18 cellular contexts compared by ENCODE assay signal in genomic region chr7:104299323-104299722, GRCh38. TPM values are rescaled to one million over a fixed set of nuclear protein-coding genes. Genes with fewer than 3 reads are reported as not detected.
A peak's percentile ranks its signal among the peaks of the same experiment; 100 is the strongest.
DNase-seq lines count a peak whose midpoint lies in the region; ATAC-seq and TF ChIP-seq lines count a peak whose summit lies in the region.
"Had no signal": no experiment of that assay in that cellular context is flagged by ENCODE, and none has a peak within 500 bp of the region (broad histone marks: within the 10 kb centered on the region; RNA-seq: fewer than 3 reads in every experiment).

No MANE protein-coding gene starts in this region.

- peaks cover 8% of the 10 kb centered on the region for H3K27me3 ChIP-seq in A673 (replicated peaks; ENCODE audit: insufficient read depth, low read depth, low read length, poor library complexity)
- H3K27me3 ChIP-seq in neural progenitor cell, result no peaks in the 10 kb centered on the region
- H3K27me3 ChIP-seq: BLaER1 treated with 17β-estradiol and CSF1 and Interleukin-3, amounts not matched to agents 10 nM and 100 nM had no signal

- DNase-seq in A673 (ENCODE audit: low spot score) (peak; percentile 3), NCI-H524 treated with DMSO at 0.1 percent for 48 hours (lab: John Stamatoyannopoulos, UW) (peak; percentile 48), WTC11 (ENCODE audit: low spot score) (no peak), neural progenitor cell (ENCODE audit: low spot score) (peak; percentile 4), coronary artery (ENCODE audit: low spot score) (no peak)
- no peak for DNase-seq in activated T-cell treated with anti-CD3 and anti-CD28 coated beads, Interleukin-2, amount 50 U/mL, for 48 hours
- no peak for DNase-seq in stimulated activated naive CD8-positive, alpha-beta T cell treated with anti-CD3 and anti-CD28 coated beads, Interleukin-15, Interleukin-2, amounts not matched to agents 100 U/mL and 50 U/mL, for 24 hours
- DNase-seq: AML-193; CD4-positive, CD25-positive, alpha-beta regulatory T cell; DMS153; DMS79 treated with DMSO at 0.1 percent for 48 hours; EL had no signal

- ATAC-seq in WTC11, result peak; percentile 52
- ATAC-seq in GM21723 (IDR thresholded peaks at IDR 0.05; ENCODE audit: unreplicated experiment), result no peak
- ATAC-seq in stimulated activated naive CD8-positive, alpha-beta T cell treated with anti-CD3 and anti-CD28 coated beads, Interleukin-15, Interleukin-2, amounts not matched to agents 100 U/mL and 50 U/mL, for 24 hours, result no peak

- CTCF ChIA-PET in A673 (lab: Charles Lee), result no interaction called here
- CTCF ChIA-PET in WTC11 (lab: Charles Lee), result no interaction called here

- H3K9me3 Mint-ChIP-seq in WTC11, result peaks cover 7% of the 10 kb centered on the region
- peaks cover 3% of the 10 kb centered on the region for H3K9me3 Mint-ChIP-seq in neural progenitor cell

- no peaks in the 10 kb centered on the region for H3K27me3 Mint-ChIP-seq in WTC11 (ENCODE audit: low read depth)
- no peaks in the 10 kb centered on the region for H3K27me3 Mint-ChIP-seq in neural progenitor cell (ENCODE audit: insufficient read depth, low read depth)
- H3K27me3 Mint-ChIP-seq: CD4-positive, CD25-positive, alpha-beta regulatory T cell had no signal

- no peaks in the 10 kb centered on the region for H3K79me2 ChIP-seq in neural progenitor cell (ENCODE audit: low read depth)

- TF ChIP-seq CTCF in A673 (conservative IDR thresholded peaks at IDR 0.05; ENCODE audit: low read depth, low read length), result no peak
- no peak for TF ChIP-seq CTCF in WTC11 (IDR thresholded peaks at IDR 0.05)
- no peak for TF ChIP-seq CTCF in neural progenitor cell (IDR thresholded peaks at IDR 0.05)
- no peak for TF ChIP-seq CTCF in coronary artery (IDR thresholded peaks at IDR 0.05)

- BruUV-seq in A673 (replicated peaks; lab: Mats Ljungman, UMichigan), result no TSS peak

- H3K36me3 ChIP-seq in A673 (ENCODE audit: insufficient read depth, low read length, poor library complexity, severe bottlenecking) (no peaks in the 10 kb centered on the region), neural progenitor cell (no peaks in the 10 kb centered on the region)
- H3K36me3 ChIP-seq: BLaER1 treated with 17β-estradiol and CSF1 and Interleukin-3, amounts not matched to agents 10 nM and 100 nM; HAP-1 had no signal

- no peak overlapping the region for H3K27ac Mint-ChIP-seq in WTC11
- H3K27ac Mint-ChIP-seq in neural progenitor cell, result peak overlapping the region; percentile 57
- H3K27ac Mint-ChIP-seq: IgD-negative memory B cell had no signal

- H3K4me2 ChIP-seq in neural progenitor cell, result no peak overlapping the region
- H3K4me2 ChIP-seq: BLaER1 treated with 17β-estradiol and CSF1 and Interleukin-3, amounts not matched to agents 10 nM and 100 nM had no signal

- H3K4me1 Mint-ChIP-seq in WTC11 (peaks cover 5% of the 10 kb centered on the region), neural progenitor cell (peaks cover 16% of the 10 kb centered on the region)
- H3K4me1 Mint-ChIP-seq: CD4-positive, CD25-positive, alpha-beta regulatory T cell; IgD-negative memory B cell had no signal

- H3K27ac ChIP-seq in A673 (ENCODE audit: low read depth, low read length, poor library complexity, severe bottlenecking) (no peak overlapping the region), neural progenitor cell (no peak overlapping the region), coronary artery (no peak overlapping the region)
- H3K27ac ChIP-seq: 22Rv1; BLaER1 treated with 17β-estradiol and CSF1 and Interleukin-3, amounts not matched to agents 10 nM and 100 nM had no signal

- H3K4me3 Mint-ChIP-seq in WTC11 (no peak overlapping the region), neural progenitor cell (no peak overlapping the region)
- H3K4me3 Mint-ChIP-seq: CD4-positive, CD25-positive, alpha-beta regulatory T cell; IgD-negative memory B cell had no signal

- intact Hi-C loops in A673 (cut with micrococcal nuclease; ENCODE audit: unreplicated experiment), result no loop called here

- H3K4me3 ChIP-seq in A673 (ENCODE audit: low read depth, low read length, poor library complexity, severe bottlenecking), result no peak overlapping the region
- H3K4me3 ChIP-seq in neural progenitor cell, result no peak overlapping the region
- H3K4me3 ChIP-seq in coronary artery, result no peak overlapping the region
- H3K4me3 ChIP-seq: BLaER1 treated with 17β-estradiol and CSF1 and Interleukin-3, amounts not matched to agents 10 nM and 100 nM; HAP-1 had no signal

- H3K9me3 ChIP-seq in A673 (ENCODE audit: low read depth, low read length, poor library complexity, severe bottlenecking) (no peaks in the 10 kb centered on the region), neural progenitor cell (ENCODE audit: low read depth) (peaks cover 2% of the 10 kb centered on the region)
- H3K9me3 ChIP-seq: HAP-1 had no signal

- POLR2A ChIA-PET in A673 (lab: Charles Lee; ENCODE audit: low non-redundant PET) (no interaction called here), WTC11 (lab: Charles Lee) (no interaction called here)

- H4K20me1 ChIP-seq in neural progenitor cell (ENCODE audit: low read depth), result no peaks in the 10 kb centered on the region
- H4K20me1 ChIP-seq: BLaER1 treated with 17β-estradiol and CSF1 and Interleukin-3, amounts not matched to agents 10 nM and 100 nM had no signal

- peaks cover 5% of the 10 kb centered on the region for H3K4me1 ChIP-seq in A673 (ENCODE audit: insufficient read depth, low read length, poor library complexity, severe bottlenecking)
- no peaks in the 10 kb centered on the region for H3K4me1 ChIP-seq in neural progenitor cell
- H3K4me1 ChIP-seq: BLaER1 treated with 17β-estradiol and CSF1 and Interleukin-3, amounts not matched to agents 10 nM and 100 nM; HAP-1 had no signal

- no peaks in the 10 kb centered on the region for H3F3A ChIP-seq in neural progenitor cell (ENCODE audit: low read depth)

- H3K9ac ChIP-seq in neural progenitor cell, result no peak overlapping the region
- H3K9ac ChIP-seq: BLaER1 treated with 17β-estradiol and CSF1 and Interleukin-3, amounts not matched to agents 10 nM and 100 nM had no signal

- no peak overlapping the region for H2AFZ ChIP-seq in neural progenitor cell (replicated peaks)

- H3K36me3 Mint-ChIP-seq in WTC11, result no peaks in the 10 kb centered on the region
- H3K36me3 Mint-ChIP-seq in neural progenitor cell, result no peaks in the 10 kb centered on the region
- H3K36me3 Mint-ChIP-seq: CD4-positive, CD25-positive, alpha-beta regulatory T cell; IgD-negative memory B cell had no signal

TF ChIP-seq in WTC11, 78 proteins besides CTCF, POLR2A, EP300 and RAD21:
- TF ChIP-seq, protein P1, sequence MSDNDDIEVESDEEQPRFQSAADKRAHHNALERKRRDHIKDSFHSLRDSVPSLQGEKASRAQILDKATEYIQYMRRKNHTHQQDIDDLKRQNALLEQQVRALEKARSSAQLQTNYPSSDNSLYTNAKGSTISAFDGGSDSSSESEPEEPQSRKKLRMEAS (CRISPR knock-in tag; IDR thresholded peaks at IDR 0.05), result no peak
- TF ChIP-seq CREB1 (CRISPR knock-in tag; IDR thresholded peaks at IDR 0.05) (no peak), SMAD3 (CRISPR knock-in tag; IDR thresholded peaks at IDR 0.05; ENCODE audit: borderline replicate concordance) (no peak), JAZF1 (CRISPR knock-in tag; IDR thresholded peaks at IDR 0.05) (no peak), IRF2 (CRISPR knock-in tag; IDR thresholded peaks at IDR 0.05; ENCODE audit: borderline replicate concordance, low read depth) (no peak), PRRX2 (CRISPR knock-in tag; IDR thresholded peaks at IDR 0.05) (no peak)

RNA-seq across cellular contexts. Expression of gene LHFPL3, which starts 29.1 kb away (rescaled TPM):
- not detected in 2 replicates for total RNA-seq in A673 (2021)
- 0.34 to 0.83 TPM in 2 of 3 replicates, not detected in the other for total RNA-seq in WTC11 (2021)
- 0.12 and 0.30 TPM in 2 replicates for total RNA-seq in neural progenitor cell (ENCODE audit: low replicate concordance)
- total RNA-seq: CD4-positive, CD25-positive, alpha-beta regulatory T cell; HT1080 had no signal

Comparison
In these comparisons a context has a peak if more than half of its experiments do, and no peak if none do; other contexts are left out.
1. DNase-seq: peak in A673 (single experiment), NCI-H524 treated with DMSO at 0.1 percent for 48 hours (single experiment) and neural progenitor cell (single experiment); none in WTC11 (single experiment), coronary artery (single experiment), activated T-cell treated with anti-CD3 and anti-CD28 coated beads, Interleukin-2, amount 50 U/mL, for 48 hours (0 of 2) and stimulated activated naive CD8-positive, alpha-beta T cell treated with anti-CD3 and anti-CD28 coated beads, Interleukin-15, Interleukin-2, amounts not matched to agents 100 U/mL and 50 U/mL, for 24 hours (single experiment).